In genomic region chr1:42004860-42005259, GRCh38 we compare ENCODE assay signal across 5 cellular contexts.
"Had no signal": no experiment of that assay in that cellular context is flagged by ENCODE, and none has a peak within 500 bp of the region (broad histone marks: within the 10 kb centered on the region; RNA-seq: fewer than 3 reads in every experiment).

No MANE protein-coding gene starts in this region.

- ATAC-seq: HCT116 had no signal

- DNase-seq: GOT3, H7, HFFc6, IMR-90 had no signal

- H3K9me3 Mint-ChIP-seq: HFFc6 had no signal

- H3K27ac Mint-ChIP-seq: HFFc6 had no signal

- H3K4me3 Mint-ChIP-seq: HFFc6 had no signal
